In the genomic region with DNA sequence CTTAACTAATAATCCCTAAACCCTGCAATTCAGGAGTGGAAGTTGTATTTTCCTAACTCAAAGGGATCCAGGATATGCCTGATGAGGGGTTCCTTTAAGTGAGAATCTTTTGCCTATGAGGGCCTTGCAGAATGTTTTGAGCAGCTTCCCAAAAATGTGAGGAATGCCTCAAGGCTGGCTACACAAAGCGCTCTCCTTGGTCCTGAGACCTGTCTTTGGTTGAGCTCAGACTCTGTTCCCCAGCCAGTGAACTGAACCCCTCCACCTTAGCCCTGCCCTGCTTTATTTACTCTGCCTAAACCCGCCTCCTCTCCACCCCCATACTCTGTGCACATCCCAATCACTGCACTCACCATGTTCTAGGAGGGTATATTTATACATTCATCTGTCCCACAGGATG, we compare ENCODE assay signal across 8 cellular contexts.
DNase-seq lines count a peak whose midpoint lies in the region; ATAC-seq and TF ChIP-seq lines count a peak whose summit lies in the region.

No MANE protein-coding gene starts in this region.

- no peak overlapping the region for H3K27ac Mint-ChIP-seq in activated naive CD4-positive, alpha-beta T cell treated with anti-CD3 and anti-CD28 coated beads for 36 hours
- H3K27ac Mint-ChIP-seq in activated CD8-positive, alpha-beta memory T cell treated with anti-CD3 and anti-CD28 coated beads, Interleukin-2, amount 10 ng/mL, durations not matched to agents 7 days and 5 days: no peak overlapping the region

- no peak overlapping the region for H3K4me3 ChIP-seq in fibroblast of the aortic adventitia (ENCODE audit: low read depth, low read length)

- no peak for TF ChIP-seq CTCF in fibroblast of the aortic adventitia (IDR thresholded peaks at IDR 0.05; ENCODE audit: insufficient read depth, low read length)

- intact Hi-C loops in activated naive CD4-positive, alpha-beta T cell treated with anti-CD3 and anti-CD28 coated beads for 36 hours (cut with micrococcal nuclease): no loop called here

- in situ Hi-C loops in SK-MEL-5 (cut with HindIII; ENCODE audit: low pct_unique_long_range_greater_than_20kb, low sequenced_read_pairs): no loop called here

- no peak overlapping the region for H3K4me3 Mint-ChIP-seq in activated naive CD4-positive, alpha-beta T cell treated with anti-CD3 and anti-CD28 coated beads for 36 hours
- H3K4me3 Mint-ChIP-seq in activated CD8-positive, alpha-beta memory T cell treated with anti-CD3 and anti-CD28 coated beads, Interleukin-2, amount 10 ng/mL, durations not matched to agents 7 days and 5 days: no peak overlapping the region

- DNase-seq in activated naive CD4-positive, alpha-beta T cell treated with anti-CD3 and anti-CD28 coated beads for 36 hours: peak; percentile 9
- no peak for DNase-seq in activated naive CD4-positive, alpha-beta T cell treated with Interleukin-2 at 50 U/mL for 16 hours
- peak; percentile 14 for DNase-seq in SK-MEL-5 (ENCODE audit: low read depth, low spot score)
- peak; percentile 82 for DNase-seq in fibroblast of the aortic adventitia (ENCODE audit: low read depth)
- peak; percentile 39 for DNase-seq in stromal cell of bone marrow (ENCODE audit: low read depth)
- DNase-seq in activated CD8-positive, alpha-beta memory T cell treated with anti-CD3 and anti-CD28 coated beads, Interleukin-2, amount 10 ng/mL, durations not matched to agents 7 days and 5 days: no peak
- DNase-seq in NCI-H446 treated with DMSO at 0.1 percent for 48 hours (lab: John Stamatoyannopoulos, UW): no peak
- DNase-seq in NCI-H748 treated with DMSO at 0.1 percent for 48 hours (lab: John Stamatoyannopoulos, UW): no peak

- CTCF ChIA-PET in activated naive CD4-positive, alpha-beta T cell treated with anti-CD3 and anti-CD28 coated beads for 36 hours (lab: Charles Lee): no interaction called here
- CTCF ChIA-PET in activated CD8-positive, alpha-beta memory T cell treated with anti-CD3 and anti-CD28 coated beads, Interleukin-2, amount 10 ng/mL, durations not matched to agents 7 days and 5 days (lab: Charles Lee): no interaction called here

- no peaks in the 10 kb centered on the region for H3K4me1 Mint-ChIP-seq in activated naive CD4-positive, alpha-beta T cell treated with anti-CD3 and anti-CD28 coated beads for 36 hours (ENCODE audit: low read depth)
- H3K4me1 Mint-ChIP-seq in activated CD8-positive, alpha-beta memory T cell treated with anti-CD3 and anti-CD28 coated beads, Interleukin-2, amount 10 ng/mL, durations not matched to agents 7 days and 5 days: no peaks in the 10 kb centered on the region

- H3K36me3 Mint-ChIP-seq in activated naive CD4-positive, alpha-beta T cell treated with anti-CD3 and anti-CD28 coated beads for 36 hours (ENCODE audit: low read depth): no peaks in the 10 kb centered on the region
- no peaks in the 10 kb centered on the region for H3K36me3 Mint-ChIP-seq in activated CD8-positive, alpha-beta memory T cell treated with anti-CD3 and anti-CD28 coated beads, Interleukin-2, amount 10 ng/mL, durations not matched to agents 7 days and 5 days

- peaks cover 3% of the 10 kb centered on the region for H3K27me3 Mint-ChIP-seq in activated naive CD4-positive, alpha-beta T cell treated with anti-CD3 and anti-CD28 coated beads for 36 hours (ENCODE audit: low read depth)
- no peaks in the 10 kb centered on the region for H3K27me3 Mint-ChIP-seq in activated CD8-positive, alpha-beta memory T cell treated with anti-CD3 and anti-CD28 coated beads, Interleukin-2, amount 10 ng/mL, durations not matched to agents 7 days and 5 days

- no peaks in the 10 kb centered on the region for H3K9me3 Mint-ChIP-seq in activated naive CD4-positive, alpha-beta T cell treated with anti-CD3 and anti-CD28 coated beads for 36 hours
- no peaks in the 10 kb centered on the region for H3K9me3 Mint-ChIP-seq in activated CD8-positive, alpha-beta memory T cell treated with anti-CD3 and anti-CD28 coated beads, Interleukin-2, amount 10 ng/mL, durations not matched to agents 7 days and 5 days (ENCODE audit: low read depth)

- ATAC-seq in activated CD8-positive, alpha-beta memory T cell treated with anti-CD3 and anti-CD28 coated beads, Interleukin-2, amount 10 ng/mL, durations not matched to agents 7 days and 5 days: no peak

Comparison
In these comparisons a context has a peak if more than half of its experiments do, and no peak if none do; other contexts are left out.
1. DNase-seq: peak in activated naive CD4-positive, alpha-beta T cell treated with anti-CD3 and anti-CD28 coated beads for 36 hours (single experiment), SK-MEL-5 (single experiment), fibroblast of the aortic adventitia (single experiment) and stromal cell of bone marrow (single experiment); none in activated naive CD4-positive, alpha-beta T cell treated with Interleukin-2 at 50 U/mL for 16 hours (single experiment), activated CD8-positive, alpha-beta memory T cell treated with anti-CD3 and anti-CD28 coated beads, Interleukin-2, amount 10 ng/mL, durations not matched to agents 7 days and 5 days (single experiment), NCI-H446 treated with DMSO at 0.1 percent for 48 hours (single experiment) and NCI-H748 treated with DMSO at 0.1 percent for 48 hours (single experiment).